ENCODE assay signal across 8 cellular contexts in the genomic region with DNA sequence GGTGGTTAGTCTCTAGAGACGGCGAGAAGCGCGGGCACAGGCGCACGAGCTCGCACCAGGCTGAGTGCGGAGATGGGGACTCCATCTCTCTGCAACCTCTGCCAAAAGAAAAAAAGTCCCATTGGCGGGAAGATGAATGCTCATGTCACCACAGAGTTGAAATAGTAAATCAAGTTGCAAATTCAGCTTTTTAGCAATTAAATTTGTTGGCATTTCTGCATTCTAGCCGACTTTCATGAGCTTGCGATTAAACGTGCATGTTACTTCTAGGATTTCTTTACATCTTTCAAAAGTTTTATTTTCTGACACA.
DNase-seq lines count a peak whose midpoint lies in the region; ATAC-seq lines count a peak whose summit lies in the region.

No MANE protein-coding gene starts in this region.

- no peaks in the 10 kb centered on the region for H3K9me3 ChIP-seq in adipocyte (ENCODE audit: control insufficient read depth, low read length)
- H3K9me3 ChIP-seq in iPS-18c (ENCODE audit: control insufficient read depth, insufficient read depth, low read length): no peaks in the 10 kb centered on the region

- peaks cover 11% of the 10 kb centered on the region for H3K4me1 ChIP-seq in adipocyte (ENCODE audit: control insufficient read depth, insufficient read depth, low read length)

- H3K4me3 ChIP-seq in adipocyte (ENCODE audit: low read length): peak overlapping the region; percentile 90
- H3K4me3 ChIP-seq in iPS-18c (ENCODE audit: insufficient read depth, low read depth, low read length): peak overlapping the region; percentile 93

- H3K36me3 Mint-ChIP-seq in stimulated activated effector memory CD8-positive, alpha-beta T cell treated with anti-CD3 and anti-CD28 coated beads, Interleukin-12 subunit alpha, Interleukin-12 subunit beta, amount 100 ng/mL, for 72 hours: peaks cover 52% of the 10 kb centered on the region

- no peaks in the 10 kb centered on the region for H3K27me3 ChIP-seq in adipocyte (replicated peaks; ENCODE audit: control insufficient read depth, insufficient read depth, low read length)

- H3K36me3 ChIP-seq in adipocyte (ENCODE audit: control insufficient read depth, insufficient read depth, low read length, severe bottlenecking): peaks cover 7% of the 10 kb centered on the region

- peak; percentile 63 for DNase-seq in stimulated activated CD4-positive, alpha-beta T cell treated with anti-CD3 and anti-CD28 coated beads, Interleukin-15, amount 100 ng/mL, for 24 hours
- no peak for DNase-seq in stimulated activated CD4-positive, alpha-beta T cell treated with anti-CD3 and anti-CD28 coated beads, Interleukin-2, amount 100 ng/mL, for 24 hours
- peak; percentile 75 for DNase-seq in NAMALWA (ENCODE audit: low spot score)
- peak; percentile 64 for DNase-seq in adipocyte (ENCODE audit: low read depth)
- DNase-seq in stimulated activated effector memory CD8-positive, alpha-beta T cell treated with anti-CD3 and anti-CD28 coated beads, Interleukin-12 subunit alpha, Interleukin-12 subunit beta, amount 100 ng/mL, for 72 hours (ENCODE audit: low spot score in 2 of 2): no peak
- DNase-seq in inferior parietal cortex (ENCODE audit: extremely low spot score): no peak

- peak overlapping the region; percentile 83 for H3K9ac ChIP-seq in adipocyte (ENCODE audit: low read length)

- ATAC-seq in HG02588 (IDR thresholded peaks at IDR 0.05; ENCODE audit: unreplicated experiment): peak; percentile 50
- ATAC-seq in stimulated activated effector memory CD8-positive, alpha-beta T cell treated with anti-CD3 and anti-CD28 coated beads, Interleukin-12 subunit alpha, Interleukin-12 subunit beta, amount 100 ng/mL, for 72 hours: peak; percentile 82

- peak overlapping the region; percentile 96 for H3K27ac Mint-ChIP-seq in stimulated activated effector memory CD8-positive, alpha-beta T cell treated with anti-CD3 and anti-CD28 coated beads, Interleukin-12 subunit alpha, Interleukin-12 subunit beta, amount 100 ng/mL, for 72 hours

- peaks cover 34% of the 10 kb centered on the region for H3K4me1 Mint-ChIP-seq in stimulated activated effector memory CD8-positive, alpha-beta T cell treated with anti-CD3 and anti-CD28 coated beads, Interleukin-12 subunit alpha, Interleukin-12 subunit beta, amount 100 ng/mL, for 72 hours

- no peaks in the 10 kb centered on the region for H3K9me3 Mint-ChIP-seq in stimulated activated effector memory CD8-positive, alpha-beta T cell treated with anti-CD3 and anti-CD28 coated beads, Interleukin-12 subunit alpha, Interleukin-12 subunit beta, amount 100 ng/mL, for 72 hours

- H3K4me3 Mint-ChIP-seq in stimulated activated effector memory CD8-positive, alpha-beta T cell treated with anti-CD3 and anti-CD28 coated beads, Interleukin-12 subunit alpha, Interleukin-12 subunit beta, amount 100 ng/mL, for 72 hours: peak overlapping the region; percentile 92

Comparison
In these comparisons a context has a peak if more than half of its experiments do, and no peak if none do; other contexts are left out.
1. DNase-seq: peak in stimulated activated CD4-positive, alpha-beta T cell treated with anti-CD3 and anti-CD28 coated beads, Interleukin-15, amount 100 ng/mL, for 24 hours (single experiment), NAMALWA (single experiment) and adipocyte (single experiment); none in stimulated activated CD4-positive, alpha-beta T cell treated with anti-CD3 and anti-CD28 coated beads, Interleukin-2, amount 100 ng/mL, for 24 hours (0 of 2), stimulated activated effector memory CD8-positive, alpha-beta T cell treated with anti-CD3 and anti-CD28 coated beads, Interleukin-12 subunit alpha, Interleukin-12 subunit beta, amount 100 ng/mL, for 72 hours (0 of 2) and inferior parietal cortex (single experiment).